In the genomic region with DNA sequence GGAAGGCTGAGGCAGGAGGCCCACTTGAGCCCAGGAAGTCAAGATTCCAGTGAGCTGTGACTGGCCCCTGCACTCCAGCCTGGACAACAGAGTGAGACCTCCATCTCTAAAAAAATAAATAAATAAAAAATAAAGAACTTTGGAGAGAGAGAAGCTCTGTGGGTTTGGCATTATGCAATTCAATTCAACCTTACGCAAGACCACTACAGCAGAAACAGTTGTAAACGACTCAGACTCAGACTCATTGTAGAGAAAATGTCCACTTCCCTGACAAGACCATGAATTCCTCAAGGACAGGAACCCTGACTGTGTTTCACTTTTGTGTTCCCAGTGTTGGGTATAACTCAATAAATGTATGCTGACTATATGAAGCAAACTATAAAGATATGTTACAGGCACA, we compare ENCODE assay signal across 12 cellular contexts.
A peak's percentile ranks its signal among the peaks of the same experiment; 100 is the strongest.
DNase-seq lines count a peak whose midpoint lies in the region; ATAC-seq and TF ChIP-seq lines count a peak whose summit lies in the region.
"Had no signal": no experiment of that assay in that cellular context is flagged by ENCODE, and none has a peak within 500 bp of the region (broad histone marks: within the 10 kb centered on the region; RNA-seq: fewer than 3 reads in every experiment).

No MANE protein-coding gene starts in this region.

- no peak for ATAC-seq in GM18520 (IDR thresholded peaks at IDR 0.05; ENCODE audit: unreplicated experiment)
- no peak for ATAC-seq in activated CD8-positive, alpha-beta memory T cell treated with anti-CD3 and anti-CD28 coated beads, Interleukin-2, amount 10 ng/mL, durations not matched to agents 7 days and 5 days
- ATAC-seq: natural killer cell had no signal

- DNase-seq in GM04503 (ENCODE audit: low read depth) (peak; percentile 51), NOMO-1 treated with dmso at 0.1 percent for 144 hours (lab: John Stamatoyannopoulos, UW; ENCODE audit: unreplicated experiment) (peak; percentile 72), epithelial cell of esophagus (ENCODE audit: low read depth) (peak; percentile 54), skeletal muscle cell (ENCODE audit: low read depth) (peak; percentile 70), mesothelial cell of epicardium (ENCODE audit: low spot score in 2 of 2, unreplicated experiment in 2 of 2) (no peak), lower leg skin (ENCODE audit: low spot score in 2 of 2) (no peak)
- no peak for DNase-seq in activated CD8-positive, alpha-beta memory T cell treated with anti-CD3 and anti-CD28 coated beads, Interleukin-2, amount 10 ng/mL, durations not matched to agents 7 days and 5 days
- DNase-seq: amygdala, natural killer cell, NCI-H2029, T1000 had no signal

- TF ChIP-seq POLR2A in lower leg skin (IDR thresholded peaks at IDR 0.05) = no peak

- H3K36me3 Mint-ChIP-seq in mesothelial cell of epicardium = no peaks in the 10 kb centered on the region
- H3K36me3 Mint-ChIP-seq in activated CD8-positive, alpha-beta memory T cell treated with anti-CD3 and anti-CD28 coated beads, Interleukin-2, amount 10 ng/mL, durations not matched to agents 7 days and 5 days = no peaks in the 10 kb centered on the region
- H3K36me3 Mint-ChIP-seq: natural killer cell had no signal

- CTCF ChIA-PET in activated CD8-positive, alpha-beta memory T cell treated with anti-CD3 and anti-CD28 coated beads, Interleukin-2, amount 10 ng/mL, durations not matched to agents 7 days and 5 days (lab: Charles Lee) = no interaction called here

- no peak overlapping the region for H3K27ac Mint-ChIP-seq in mesothelial cell of epicardium
- no peak overlapping the region for H3K27ac Mint-ChIP-seq in activated CD8-positive, alpha-beta memory T cell treated with anti-CD3 and anti-CD28 coated beads, Interleukin-2, amount 10 ng/mL, durations not matched to agents 7 days and 5 days
- H3K27ac Mint-ChIP-seq: natural killer cell had no signal

- H3K4me1 Mint-ChIP-seq in mesothelial cell of epicardium = peaks cover 2% of the 10 kb centered on the region
- peaks cover 11% of the 10 kb centered on the region for H3K4me1 Mint-ChIP-seq in activated CD8-positive, alpha-beta memory T cell treated with anti-CD3 and anti-CD28 coated beads, Interleukin-2, amount 10 ng/mL, durations not matched to agents 7 days and 5 days

- H3K9me3 Mint-ChIP-seq in mesothelial cell of epicardium = no peaks in the 10 kb centered on the region
- no peaks in the 10 kb centered on the region for H3K9me3 Mint-ChIP-seq in activated CD8-positive, alpha-beta memory T cell treated with anti-CD3 and anti-CD28 coated beads, Interleukin-2, amount 10 ng/mL, durations not matched to agents 7 days and 5 days (ENCODE audit: low read depth)
- H3K9me3 Mint-ChIP-seq: natural killer cell had no signal

- H3K4me3 Mint-ChIP-seq in mesothelial cell of epicardium = no peak overlapping the region
- H3K4me3 Mint-ChIP-seq in activated CD8-positive, alpha-beta memory T cell treated with anti-CD3 and anti-CD28 coated beads, Interleukin-2, amount 10 ng/mL, durations not matched to agents 7 days and 5 days = no peak overlapping the region
- H3K4me3 Mint-ChIP-seq: natural killer cell had no signal

- intact Hi-C loops in lower leg skin (cut with DNase I; ENCODE audit: low total_unique reads) = loop anchor here (10.0 kb wide), 1 partner anchor 1410 kb away; no protein-coding TSS in a partner anchor

- TF ChIP-seq CTCF in epithelial cell of esophagus (IDR thresholded peaks at IDR 0.05; ENCODE audit: insufficient read depth, low read depth, low read length, missing control alignments) (no peak), mesothelial cell of epicardium (IDR thresholded peaks at IDR 0.05; ENCODE audit: unreplicated experiment) (no peak), lower leg skin (IDR thresholded peaks at IDR 0.05) (no peak)

- H3K27me3 Mint-ChIP-seq in mesothelial cell of epicardium (ENCODE audit: low read depth) = no peaks in the 10 kb centered on the region
- no peaks in the 10 kb centered on the region for H3K27me3 Mint-ChIP-seq in activated CD8-positive, alpha-beta memory T cell treated with anti-CD3 and anti-CD28 coated beads, Interleukin-2, amount 10 ng/mL, durations not matched to agents 7 days and 5 days

- 53 to 74% methylated on average over 2 of the region's 2 CpGs for WGBS in lower leg skin, 2 donors

- H3K4me3 ChIP-seq in epithelial cell of esophagus (ENCODE audit: low read length) = no peak overlapping the region
- no peak overlapping the region for H3K4me3 ChIP-seq in skeletal muscle cell (ENCODE audit: low read depth, low read length)
- H3K4me3 ChIP-seq in lower leg skin (ENCODE audit: low read depth, poor library complexity, severe bottlenecking) = no peak overlapping the region

Comparison
In these comparisons a context has a peak if more than half of its experiments do, and no peak if none do; other contexts are left out.
1. DNase-seq: peak in GM04503 (single experiment), NOMO-1 treated with dmso at 0.1 percent for 144 hours (single experiment), epithelial cell of esophagus (single experiment) and skeletal muscle cell (single experiment); none in mesothelial cell of epicardium (0 of 2), lower leg skin (0 of 2) and activated CD8-positive, alpha-beta memory T cell treated with anti-CD3 and anti-CD28 coated beads, Interleukin-2, amount 10 ng/mL, durations not matched to agents 7 days and 5 days (single experiment).